In genomic region chr10:48482207-48482606, GRCh38 we compare ENCODE assay signal across 25 cellular contexts.
"Had no signal": no experiment of that assay in that cellular context is flagged by ENCODE, and none has a peak within 500 bp of the region (broad histone marks: within the 10 kb centered on the region; RNA-seq: fewer than 3 reads in every experiment).

No MANE protein-coding gene starts in this region.

- H3K4me3 ChIP-seq: colonic mucosa, esophagus squamous epithelium, gastroesophageal sphincter, heart left ventricle, hepatocyte, left lung, lower lobe of right lung, mucosa of descending colon had no signal

- H3K36me3 ChIP-seq: colonic mucosa, esophagus squamous epithelium, gastroesophageal sphincter, heart left ventricle, left lung, lower lobe of right lung had no signal

- H2AFZ ChIP-seq: hepatocyte had no signal

- H3K9me3 ChIP-seq: colonic mucosa, esophagus squamous epithelium, left lung, lower lobe of right lung, mucosa of descending colon had no signal

- DNase-seq: colonic mucosa; cortex of kidney; effector CD8-positive, alpha-beta T cell; effector memory CD8-positive, alpha-beta T cell; endodermal cell; esophagus squamous epithelium; foreskin keratinocyte; heart left ventricle; hypothalamus; immature natural killer cell; islet precursor cell; left cardiac atrium; left lung; left ventricle myocardium superior; lower lobe of right lung; mesenchymal stem cell; mucosa of descending colon; naive B cell; naive thymus-derived CD8-positive, alpha-beta T cell had no signal

- H3K27ac ChIP-seq: colonic mucosa, epithelial cell of prostate, esophagus squamous epithelium, foreskin keratinocyte, gastroesophageal sphincter, heart left ventricle, hepatocyte, left lung, lower lobe of right lung had no signal

- FAIRE-seq: endometrium, frontal cortex had no signal

- H3K27me3 ChIP-seq: colonic mucosa, gastroesophageal sphincter, heart left ventricle, hepatocyte had no signal

- ATAC-seq: effector memory CD8-positive, alpha-beta T cell; esophagus mucosa; foreskin keratinocyte; gastroesophageal sphincter; heart left ventricle; left cardiac atrium; left lung; left ventricle myocardium superior; lower lobe of right lung; mucosa of descending colon; naive thymus-derived CD8-positive, alpha-beta T cell had no signal

- H3K4me2 ChIP-seq: hepatocyte had no signal

- H3K79me2 ChIP-seq: hepatocyte had no signal

- H3K4me1 ChIP-seq: colonic mucosa, foreskin keratinocyte, gastroesophageal sphincter, left lung, lower lobe of right lung had no signal
